In genomic region chr11:96242971-96243647, GRCh38 we compare ENCODE assay signal across 8 cellular contexts.
A peak's percentile ranks its signal among the peaks of the same experiment; 100 is the strongest.
DNase-seq lines count a peak whose midpoint lies in the region; ATAC-seq and TF ChIP-seq lines count a peak whose summit lies in the region.

No MANE protein-coding gene starts in this region.

- H2AFZ ChIP-seq in Karpas-422 (ENCODE audit: low read length): peak overlapping the region; percentile 85

- DNase-seq in DMS79 treated with DMSO at 0.1 percent for 48 hours (lab: John Stamatoyannopoulos, UW): peak; percentile 96
- peak; percentile 67 for DNase-seq in Karpas-422
- DNase-seq in SHP77 treated with DMSO at 0.1 percent for 48 hours (lab: John Stamatoyannopoulos, UW): peak; percentile 63
- peak; percentile 38 for DNase-seq in activated gamma-delta T cell (lab: John Stamatoyannopoulos, UW)
- peak; percentile 99 for DNase-seq in fibroblast of villous mesenchyme (ENCODE audit: low read depth)
- peak; percentile 84 for DNase-seq in nephron progenitor cell

- no peaks in the 10 kb centered on the region for H3K36me3 Mint-ChIP-seq in nephron progenitor cell (ENCODE audit: low read depth)
- no peaks in the 10 kb centered on the region for H3K36me3 Mint-ChIP-seq in stimulated activated naive CD8-positive, alpha-beta T cell treated with anti-CD3 and anti-CD28 coated beads, Interleukin-15, Interleukin-2, amounts not matched to agents 100 ng/mL and 50 ng/mL, for 24 hours (ENCODE audit: low read depth)

- H3K4me3 ChIP-seq in Karpas-422 (ENCODE audit: low read length): peak overlapping the region; percentile 37; the same call in 1 of the 2 replicates
- H3K4me3 ChIP-seq in fibroblast of villous mesenchyme (ENCODE audit: low read depth, low read length): peak overlapping the region; percentile 49

- H3K4me2 ChIP-seq in Karpas-422 (ENCODE audit: low read depth, low read length, poor library complexity, severe bottlenecking): peak overlapping the region; percentile 57

- peaks cover 7% of the 10 kb centered on the region for H3K4me1 ChIP-seq in Karpas-422 (ENCODE audit: low read length)

- H3K36me3 ChIP-seq in Karpas-422 (ENCODE audit: insufficient read depth, low read length): no peaks in the 10 kb centered on the region

- peak overlapping the region; percentile 77 for H3K4me3 Mint-ChIP-seq in nephron progenitor cell
- H3K4me3 Mint-ChIP-seq in stimulated activated naive CD8-positive, alpha-beta T cell treated with anti-CD3 and anti-CD28 coated beads, Interleukin-15, Interleukin-2, amounts not matched to agents 100 ng/mL and 50 ng/mL, for 24 hours: peak overlapping the region; percentile 88

- no peaks in the 10 kb centered on the region for H3K27me3 ChIP-seq in Karpas-422 (ENCODE audit: low read length)

- peak; percentile 96 for ATAC-seq in GM21737 (IDR thresholded peaks at IDR 0.05; ENCODE audit: unreplicated experiment)

- H3K27ac Mint-ChIP-seq in nephron progenitor cell: peak overlapping the region; percentile 98
- peak overlapping the region; percentile 97 for H3K27ac Mint-ChIP-seq in stimulated activated naive CD8-positive, alpha-beta T cell treated with anti-CD3 and anti-CD28 coated beads, Interleukin-15, Interleukin-2, amounts not matched to agents 100 ng/mL and 50 ng/mL, for 24 hours

- no peaks in the 10 kb centered on the region for H3K9me3 Mint-ChIP-seq in nephron progenitor cell
- no peaks in the 10 kb centered on the region for H3K9me3 Mint-ChIP-seq in stimulated activated naive CD8-positive, alpha-beta T cell treated with anti-CD3 and anti-CD28 coated beads, Interleukin-15, Interleukin-2, amounts not matched to agents 100 ng/mL and 50 ng/mL, for 24 hours

- H3K9ac ChIP-seq in Karpas-422 (ENCODE audit: low read length): peak overlapping the region; percentile 26

- no peak overlapping the region for H3K27ac ChIP-seq in Karpas-422 (ENCODE audit: low read length)

- H3K79me2 ChIP-seq in Karpas-422 (ENCODE audit: low read length): no peaks in the 10 kb centered on the region

- peaks cover 59% of the 10 kb centered on the region for H3K4me1 Mint-ChIP-seq in nephron progenitor cell
- H3K4me1 Mint-ChIP-seq in stimulated activated naive CD8-positive, alpha-beta T cell treated with anti-CD3 and anti-CD28 coated beads, Interleukin-15, Interleukin-2, amounts not matched to agents 100 ng/mL and 50 ng/mL, for 24 hours (ENCODE audit: low read depth): peaks cover 68% of the 10 kb centered on the region

- no peaks in the 10 kb centered on the region for H4K20me1 ChIP-seq in Karpas-422 (ENCODE audit: insufficient read depth, low read depth, low read length)

- no peaks in the 10 kb centered on the region for H3K27me3 Mint-ChIP-seq in nephron progenitor cell (ENCODE audit: low read depth, poor library complexity)
- no peaks in the 10 kb centered on the region for H3K27me3 Mint-ChIP-seq in stimulated activated naive CD8-positive, alpha-beta T cell treated with anti-CD3 and anti-CD28 coated beads, Interleukin-15, Interleukin-2, amounts not matched to agents 100 ng/mL and 50 ng/mL, for 24 hours

- no peaks in the 10 kb centered on the region for H3K9me3 ChIP-seq in Karpas-422 (ENCODE audit: low read length)

- TF ChIP-seq CTCF in fibroblast of villous mesenchyme (IDR thresholded peaks at IDR 0.05; ENCODE audit: insufficient read depth, low read depth, low read length): no peak
- TF ChIP-seq CTCF in nephron progenitor cell (IDR thresholded peaks at IDR 0.05): no peak

- H3K9me2 ChIP-seq in Karpas-422 (replicated peaks; ENCODE audit: insufficient read depth, low read length): no peaks in the 10 kb centered on the region

Comparison
In these comparisons a context has a peak if more than half of its experiments do, and no peak if none do; other contexts are left out.
1. DNase-seq: peak in every context shown above with its lines; median percentile 99 in fibroblast of villous mesenchyme; 96 in DMS79 treated with DMSO at 0.1 percent for 48 hours; 84 in nephron progenitor cell; 67 in Karpas-422; 63 in SHP77 treated with DMSO at 0.1 percent for 48 hours; 38 in activated gamma-delta T cell.